1 cellular context compared by ENCODE assay signal in the genomic region with DNA sequence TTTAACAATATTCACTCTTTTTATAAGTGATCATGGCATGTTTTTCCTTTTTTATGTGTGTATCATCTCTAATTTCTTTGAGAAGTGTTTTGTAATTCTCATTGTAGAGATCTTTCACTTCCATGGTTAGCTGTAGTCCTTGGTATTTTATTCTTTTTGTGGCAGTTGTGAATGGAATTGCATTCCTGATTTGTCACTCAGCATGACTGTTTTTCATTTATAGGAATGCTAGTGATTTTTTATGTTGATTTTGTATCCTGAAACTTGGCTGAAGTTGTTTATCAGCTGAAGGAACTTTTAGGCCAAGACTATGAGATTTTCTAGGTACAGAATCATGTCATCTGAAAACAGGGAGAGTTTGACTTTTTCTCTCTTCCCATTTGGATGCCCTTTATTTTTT.
TF ChIP-seq lines count a peak whose summit lies in the region.

No MANE protein-coding gene starts in this region.

TF ChIP-seq in GM23338, 12 proteins besides CTCF, POLR2A, EP300 and RAD21 (continued from another document):
- TF ChIP-seq, protein P1, sequence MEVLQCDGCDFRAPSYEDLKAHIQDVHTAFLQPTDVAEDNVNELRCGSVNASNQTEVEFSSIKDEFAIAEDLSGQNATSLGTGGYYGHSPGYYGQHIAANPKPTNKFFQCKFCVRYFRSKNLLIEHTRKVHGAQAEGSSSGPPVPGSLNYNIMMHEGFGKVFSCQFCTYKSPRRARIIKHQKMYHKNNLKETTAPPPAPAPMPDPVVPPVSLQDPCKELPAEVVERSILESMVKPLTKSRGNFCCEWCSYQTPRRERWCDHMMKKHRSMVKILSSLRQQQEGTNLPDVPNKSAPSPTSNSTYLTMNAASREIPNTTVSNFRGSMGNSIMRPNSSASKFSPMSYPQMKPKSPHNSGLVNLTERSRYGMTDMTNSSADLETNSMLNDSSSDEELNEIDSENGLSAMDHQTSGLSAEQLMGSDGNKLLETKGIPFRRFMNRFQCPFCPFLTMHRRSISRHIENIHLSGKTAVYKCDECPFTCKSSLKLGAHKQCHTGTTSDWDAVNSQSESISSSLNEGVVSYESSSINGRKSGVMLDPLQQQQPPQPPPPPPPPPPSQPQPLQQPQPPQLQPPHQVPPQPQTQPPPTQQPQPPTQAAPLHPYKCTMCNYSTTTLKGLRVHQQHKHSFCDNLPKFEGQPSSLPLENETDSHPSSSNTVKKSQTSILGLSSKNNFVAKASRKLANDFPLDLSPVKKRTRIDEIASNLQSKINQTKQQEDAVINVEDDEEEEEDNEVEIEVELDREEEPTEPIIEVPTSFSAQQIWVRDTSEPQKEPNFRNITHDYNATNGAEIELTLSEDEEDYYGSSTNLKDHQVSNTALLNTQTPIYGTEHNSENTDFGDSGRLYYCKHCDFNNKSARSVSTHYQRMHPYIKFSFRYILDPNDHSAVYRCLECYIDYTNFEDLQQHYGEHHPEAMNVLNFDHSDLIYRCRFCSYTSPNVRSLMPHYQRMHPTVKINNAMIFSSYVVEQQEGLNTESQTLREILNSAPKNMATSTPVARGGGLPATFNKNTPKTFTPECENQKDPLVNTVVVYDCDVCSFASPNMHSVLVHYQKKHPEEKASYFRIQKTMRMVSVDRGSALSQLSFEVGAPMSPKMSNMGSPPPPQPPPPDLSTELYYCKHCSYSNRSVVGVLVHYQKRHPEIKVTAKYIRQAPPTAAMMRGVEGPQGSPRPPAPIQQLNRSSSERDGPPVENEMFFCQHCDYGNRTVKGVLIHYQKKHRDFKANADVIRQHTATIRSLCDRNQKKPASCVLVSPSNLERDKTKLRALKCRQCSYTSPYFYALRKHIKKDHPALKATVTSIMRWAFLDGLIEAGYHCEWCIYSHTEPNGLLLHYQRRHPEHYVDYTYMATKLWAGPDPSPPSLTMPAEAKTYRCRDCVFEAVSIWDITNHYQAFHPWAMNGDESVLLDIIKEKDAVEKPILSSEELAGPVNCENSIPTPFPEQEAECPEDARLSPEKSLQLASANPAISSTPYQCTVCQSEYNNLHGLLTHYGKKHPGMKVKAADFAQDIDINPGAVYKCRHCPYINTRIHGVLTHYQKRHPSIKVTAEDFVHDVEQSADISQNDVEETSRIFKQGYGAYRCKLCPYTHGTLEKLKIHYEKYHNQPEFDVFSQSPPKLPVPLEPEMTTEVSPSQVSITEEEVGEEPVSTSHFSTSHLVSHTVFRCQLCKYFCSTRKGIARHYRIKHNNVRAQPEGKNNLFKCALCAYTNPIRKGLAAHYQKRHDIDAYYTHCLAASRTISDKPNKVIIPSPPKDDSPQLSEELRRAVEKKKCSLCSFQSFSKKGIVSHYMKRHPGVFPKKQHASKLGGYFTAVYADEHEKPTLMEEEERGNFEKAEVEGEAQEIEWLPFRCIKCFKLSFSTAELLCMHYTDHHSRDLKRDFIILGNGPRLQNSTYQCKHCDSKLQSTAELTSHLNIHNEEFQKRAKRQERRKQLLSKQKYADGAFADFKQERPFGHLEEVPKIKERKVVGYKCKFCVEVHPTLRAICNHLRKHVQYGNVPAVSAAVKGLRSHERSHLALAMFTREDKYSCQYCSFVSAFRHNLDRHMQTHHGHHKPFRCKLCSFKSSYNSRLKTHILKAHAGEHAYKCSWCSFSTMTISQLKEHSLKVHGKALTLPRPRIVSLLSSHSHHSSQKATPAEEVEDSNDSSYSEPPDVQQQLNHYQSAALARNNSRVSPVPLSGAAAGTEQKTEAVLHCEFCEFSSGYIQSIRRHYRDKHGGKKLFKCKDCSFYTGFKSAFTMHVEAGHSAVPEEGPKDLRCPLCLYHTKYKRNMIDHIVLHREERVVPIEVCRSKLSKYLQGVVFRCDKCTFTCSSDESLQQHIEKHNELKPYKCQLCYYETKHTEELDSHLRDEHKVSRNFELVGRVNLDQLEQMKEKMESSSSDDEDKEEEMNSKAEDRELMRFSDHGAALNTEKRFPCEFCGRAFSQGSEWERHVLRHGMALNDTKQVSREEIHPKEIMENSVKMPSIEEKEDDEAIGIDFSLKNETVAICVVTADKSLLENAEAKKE (CRISPR knock-in tag; IDR thresholded peaks at IDR 0.05) = no peak
- TF ChIP-seq EZH2 (IDR thresholded peaks at IDR 0.05; ENCODE audit: low read depth, unreplicated experiment) (no peak), NANOG (IDR thresholded peaks at IDR 0.05; ENCODE audit: borderline replicate concordance) (no peak), JUNB (IDR thresholded peaks at IDR 0.05; ENCODE audit: unreplicated experiment) (no peak)
